ENCODE assay signal across 8 cellular contexts in the genomic region with DNA sequence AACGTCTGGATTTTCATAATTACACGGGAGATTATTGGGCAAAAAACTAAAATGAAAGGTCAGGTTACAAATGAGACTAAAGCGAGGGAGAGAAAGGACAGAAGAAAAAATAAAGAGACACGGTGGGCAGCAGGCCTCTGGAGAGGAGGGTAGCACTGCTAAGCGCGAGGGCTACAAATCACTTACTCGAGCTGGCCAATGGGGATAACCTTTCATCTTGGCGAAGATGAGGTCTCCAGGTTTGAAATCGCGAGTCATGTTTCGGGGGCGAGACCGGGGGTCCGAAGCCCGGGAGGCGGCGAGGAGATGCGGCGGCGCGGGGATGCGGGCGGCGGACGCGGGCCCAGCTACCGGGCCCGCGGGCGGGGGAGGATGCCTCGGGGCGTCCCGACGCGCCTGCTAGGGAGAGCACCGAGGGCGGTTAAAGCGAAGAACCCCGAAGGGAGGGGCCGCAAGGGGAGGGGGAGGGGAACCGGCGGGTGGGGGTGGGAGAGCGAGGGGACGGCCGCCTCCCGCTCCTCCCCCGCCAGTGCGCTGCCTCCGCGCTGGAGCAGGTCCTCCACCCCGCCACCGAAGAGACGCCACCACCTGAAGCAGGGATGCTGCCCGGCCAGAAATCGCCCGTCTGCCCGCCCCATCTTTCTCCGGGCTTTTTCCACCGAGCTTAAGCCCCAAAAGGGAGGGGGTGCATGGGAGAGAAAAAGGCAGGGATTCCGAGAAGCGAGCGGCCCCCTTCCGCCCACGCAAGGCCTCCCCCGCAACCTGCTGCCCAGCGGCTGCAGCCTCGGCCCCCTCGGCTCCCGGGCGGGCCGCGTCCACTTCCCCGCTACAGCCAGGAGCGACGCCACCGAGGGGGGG. TPM values are rescaled to one million over a fixed set of nuclear protein-coding genes. Genes with fewer than 3 reads are reported as not detected.
DNase-seq lines count a peak whose midpoint lies in the region; ATAC-seq, FAIRE-seq and TF ChIP-seq lines count a peak whose summit lies in the region.

No MANE protein-coding gene starts in this region.

- H3K9ac ChIP-seq in astrocyte (ENCODE audit: low read length) (peak overlapping the region; percentile 96), iPS-15b (ENCODE audit: low read depth, low read length) (peak overlapping the region; percentile 100)

- DNase-seq in CD14-positive monocyte (ENCODE audit: low spot score) (no peak), astrocyte (ENCODE audit: low read depth) (no peak), mucosa of gallbladder (ENCODE audit: low spot score) (no peak)
- peak; percentile 61 for DNase-seq in T-helper 2 cell treated with Interferon-gamma antibody and Interleukin-4, amounts not matched to agents 5 μg/mL and 100 μg/mL, for 36 hours (ENCODE audit: low spot score)

- no peak for FAIRE-seq in astrocyte (lab: Jason Lieb, UNC)

- H3K9me3 Mint-ChIP-seq in CD14-positive monocyte = peaks cover 0 to 3% (median 0%) of the 10 kb centered on the region in 7 donors
- no peaks in the 10 kb centered on the region for H3K9me3 Mint-ChIP-seq in T-helper 2 cell treated with Interferon-gamma antibody and Interleukin-4, amounts not matched to agents 5 μg/mL and 100 μg/mL, for 36 hours
- H3K9me3 Mint-ChIP-seq in astrocyte (ENCODE audit: unreplicated experiment) = no peaks in the 10 kb centered on the region

- H3K27me3 ChIP-seq in astrocyte (ENCODE audit: insufficient read depth, low read length) (no peaks in the 10 kb centered on the region), iPS-15b (ENCODE audit: control insufficient read depth, insufficient read depth, low read length) (no peaks in the 10 kb centered on the region)

- peaks cover 8% of the 10 kb centered on the region for H3K4me1 ChIP-seq in astrocyte (ENCODE audit: insufficient read depth, low read length)
- H3K4me1 ChIP-seq in iPS-15b (ENCODE audit: control insufficient read depth, insufficient read depth, low read length) = peaks cover 16% of the 10 kb centered on the region

- H3K36me3 ChIP-seq in astrocyte (ENCODE audit: insufficient read depth, low read length) = peaks cover 6% of the 10 kb centered on the region
- H3K36me3 ChIP-seq in iPS-15b (ENCODE audit: control insufficient read depth, insufficient read depth, low read length) = peaks cover 9% of the 10 kb centered on the region

- ATAC-seq in GM19438 (IDR thresholded peaks at IDR 0.05; ENCODE audit: low read depth, unreplicated experiment) (peak; percentile 35), HG03565 (IDR thresholded peaks at IDR 0.05; ENCODE audit: unreplicated experiment) (peak; percentile 25)

- peak overlapping the region; percentile 97 for H2AFZ ChIP-seq in astrocyte (ENCODE audit: low read depth, low read length)

- H3K4me3 ChIP-seq in astrocyte (ENCODE audit: insufficient read depth, low read depth, low read length) (peak overlapping the region; percentile 81), iPS-15b (ENCODE audit: low read depth, low read length) (peak overlapping the region; percentile 89), skin epidermis (peak overlapping the region; percentile 79 to 100 (median 97))

- H3K27me3 Mint-ChIP-seq in CD14-positive monocyte (ENCODE audit: low read depth in 3 of 3) = no peaks in the 10 kb centered on the region
- no peaks in the 10 kb centered on the region for H3K27me3 Mint-ChIP-seq in T-helper 2 cell treated with Interferon-gamma antibody and Interleukin-4, amounts not matched to agents 5 μg/mL and 100 μg/mL, for 36 hours (ENCODE audit: low read depth)
- H3K27me3 Mint-ChIP-seq in astrocyte (ENCODE audit: low read depth, unreplicated experiment) = no peaks in the 10 kb centered on the region

- peak overlapping the region; percentile 97 to 98 for H3K4me3 Mint-ChIP-seq in CD14-positive monocyte
- H3K4me3 Mint-ChIP-seq in T-helper 2 cell treated with Interferon-gamma antibody and Interleukin-4, amounts not matched to agents 5 μg/mL and 100 μg/mL, for 36 hours = peak overlapping the region; percentile 86
- peak overlapping the region; percentile 99 for H3K4me3 Mint-ChIP-seq in astrocyte (ENCODE audit: unreplicated experiment)

- H3K27ac Mint-ChIP-seq in CD14-positive monocyte (peak overlapping the region; percentile 59 to 90 (median 83)), astrocyte (ENCODE audit: unreplicated experiment) (peak overlapping the region; percentile 84)
- peak overlapping the region; percentile 81 for H3K27ac Mint-ChIP-seq in T-helper 2 cell treated with Interferon-gamma antibody and Interleukin-4, amounts not matched to agents 5 μg/mL and 100 μg/mL, for 36 hours

- H3K36me3 Mint-ChIP-seq in CD14-positive monocyte (peaks cover 21 to 23% of the 10 kb centered on the region in 2 donors), astrocyte (ENCODE audit: low read depth, unreplicated experiment) (no peaks in the 10 kb centered on the region)
- H3K36me3 Mint-ChIP-seq in T-helper 2 cell treated with Interferon-gamma antibody and Interleukin-4, amounts not matched to agents 5 μg/mL and 100 μg/mL, for 36 hours (ENCODE audit: low read depth) = peaks cover 36% of the 10 kb centered on the region

- intact Hi-C loops in CD14-positive monocyte (cut with micrococcal nuclease) = loop anchor here (5.0 to 10.0 kb wide), 4 partner anchors 42 to 95 kb away; a partner anchor contains a TSS

- H3K9me3 ChIP-seq in astrocyte (ENCODE audit: insufficient read depth, low read depth, low read length) (no peaks in the 10 kb centered on the region), iPS-15b (ENCODE audit: control insufficient read depth, insufficient read depth, low read length) (no peaks in the 10 kb centered on the region)

- TF ChIP-seq CTCF in CD14-positive monocyte (IDR thresholded peaks at IDR 0.05) = no peak
- TF ChIP-seq CTCF in astrocyte (IDR thresholded peaks at IDR 0.05; ENCODE audit: insufficient read depth, low read depth, low read length) = no peak

- peak overlapping the region; percentile 94 for H3K4me2 ChIP-seq in astrocyte (ENCODE audit: low read length)

- peaks cover 27% of the 10 kb centered on the region for H3K79me2 ChIP-seq in astrocyte (ENCODE audit: insufficient read depth, low read length)

- peaks cover 4% of the 10 kb centered on the region for H4K20me1 ChIP-seq in astrocyte (ENCODE audit: insufficient read depth, low read length)

- H3K4me1 Mint-ChIP-seq in CD14-positive monocyte (peaks cover 31% of the 10 kb centered on the region), astrocyte (ENCODE audit: low read depth, unreplicated experiment) (no peaks in the 10 kb centered on the region)
- peaks cover 49% of the 10 kb centered on the region for H3K4me1 Mint-ChIP-seq in T-helper 2 cell treated with Interferon-gamma antibody and Interleukin-4, amounts not matched to agents 5 μg/mL and 100 μg/mL, for 36 hours (ENCODE audit: low read depth)

- H3K27ac ChIP-seq in astrocyte (ENCODE audit: low read depth, low read length) (peak overlapping the region; percentile 98), skin epidermis (peak overlapping the region; percentile 69 to 99 (median 94))

RNA-seq across cellular contexts. Expression of a gene that starts 0.6 kb away (rescaled TPM):
- 10 to 100 TPM; 19.8 to 20.2 TPM for polyA plus RNA-seq in CD14-positive monocyte
- total RNA-seq in astrocyte (25.4 and 28.5 TPM in 2 replicates), mucosa of gallbladder (45.1 TPM)

RNA-seq across cellular contexts. Expression of a gene that starts 42.7 kb away (rescaled TPM):
- polyA plus RNA-seq in CD14-positive monocyte = under 1 TPM; 0.08 to 0.10 TPM
- 1.2 and 2.0 TPM in 2 replicates for total RNA-seq in astrocyte
- 4.0 TPM for total RNA-seq in mucosa of gallbladder
